In the genomic region with DNA sequence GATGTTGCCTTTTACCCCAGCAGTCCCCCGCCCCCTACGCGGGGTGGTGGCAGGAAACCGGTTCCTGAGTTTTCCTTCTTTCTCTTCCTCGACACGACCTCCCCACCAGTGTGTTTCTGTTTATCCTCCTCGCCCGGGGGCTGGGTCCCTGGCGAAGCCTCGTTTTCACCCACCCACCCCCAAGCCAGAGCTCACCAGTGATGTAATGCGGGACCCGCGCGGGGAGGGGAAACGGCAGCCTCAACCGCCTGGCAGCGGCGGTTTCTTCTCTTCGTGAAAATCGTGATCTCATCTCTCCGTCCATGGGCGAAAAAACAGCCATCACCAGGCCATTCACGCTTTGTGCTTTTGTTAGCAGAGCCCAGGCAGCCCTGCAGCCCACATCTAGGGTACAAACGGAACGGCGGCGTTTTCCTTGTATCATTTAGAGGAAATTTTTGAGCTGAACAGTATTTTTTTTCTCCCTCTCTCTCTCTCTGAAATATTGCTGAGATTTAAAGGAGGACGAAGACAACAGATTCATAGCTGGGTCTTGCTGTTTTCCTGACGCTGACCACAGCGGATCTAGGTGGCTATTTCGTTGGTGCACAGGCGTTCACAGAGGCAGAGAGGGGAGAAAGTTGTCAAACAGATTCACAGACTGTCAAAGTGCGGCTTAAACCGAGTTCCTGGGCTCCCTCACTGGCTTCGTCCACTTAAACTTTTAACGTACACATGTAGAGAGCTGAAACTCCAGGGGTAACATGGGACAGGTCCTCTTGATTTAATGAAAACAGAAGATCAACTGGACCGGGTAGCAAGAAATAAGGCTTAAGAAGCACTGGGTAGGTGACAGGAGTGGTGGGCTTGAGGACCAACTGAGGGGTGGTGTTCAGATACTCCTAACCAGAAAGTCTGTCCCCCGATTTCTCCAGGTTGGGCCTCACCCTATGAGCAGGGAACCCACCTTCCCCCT, we compare ENCODE assay signal across 1 cellular context.
TF ChIP-seq lines count a peak whose summit lies in the region.

No MANE protein-coding gene starts in this region.

TF ChIP-seq in A549, 52 proteins besides CTCF, POLR2A, EP300 and RAD21 (continued from another document):
- TF ChIP-seq, protein P1, sequence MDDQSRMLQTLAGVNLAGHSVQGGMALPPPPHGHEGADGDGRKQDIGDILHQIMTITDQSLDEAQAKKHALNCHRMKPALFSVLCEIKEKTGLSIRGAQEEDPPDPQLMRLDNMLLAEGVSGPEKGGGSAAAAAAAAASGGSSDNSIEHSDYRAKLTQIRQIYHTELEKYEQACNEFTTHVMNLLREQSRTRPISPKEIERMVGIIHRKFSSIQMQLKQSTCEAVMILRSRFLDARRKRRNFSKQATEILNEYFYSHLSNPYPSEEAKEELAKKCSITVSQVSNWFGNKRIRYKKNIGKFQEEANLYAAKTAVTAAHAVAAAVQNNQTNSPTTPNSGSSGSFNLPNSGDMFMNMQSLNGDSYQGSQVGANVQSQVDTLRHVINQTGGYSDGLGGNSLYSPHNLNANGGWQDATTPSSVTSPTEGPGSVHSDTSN (IDR thresholded peaks at IDR 0.05) = no peak
- no peak for TF ChIP-seq KDM1A (IDR thresholded peaks at IDR 0.05; ENCODE audit: low read depth)
- TF ChIP-seq CHD4 (IDR thresholded peaks at IDR 0.05; ENCODE audit: borderline replicate concordance) = no peak
- no peak for TF ChIP-seq ESRRA (IDR thresholded peaks at IDR 0.05; ENCODE audit: borderline replicate concordance, low read length)
- no peak for TF ChIP-seq JUN (IDR thresholded peaks at IDR 0.05)
